ENCODE assay signal across 17 cellular contexts in the genomic region with DNA sequence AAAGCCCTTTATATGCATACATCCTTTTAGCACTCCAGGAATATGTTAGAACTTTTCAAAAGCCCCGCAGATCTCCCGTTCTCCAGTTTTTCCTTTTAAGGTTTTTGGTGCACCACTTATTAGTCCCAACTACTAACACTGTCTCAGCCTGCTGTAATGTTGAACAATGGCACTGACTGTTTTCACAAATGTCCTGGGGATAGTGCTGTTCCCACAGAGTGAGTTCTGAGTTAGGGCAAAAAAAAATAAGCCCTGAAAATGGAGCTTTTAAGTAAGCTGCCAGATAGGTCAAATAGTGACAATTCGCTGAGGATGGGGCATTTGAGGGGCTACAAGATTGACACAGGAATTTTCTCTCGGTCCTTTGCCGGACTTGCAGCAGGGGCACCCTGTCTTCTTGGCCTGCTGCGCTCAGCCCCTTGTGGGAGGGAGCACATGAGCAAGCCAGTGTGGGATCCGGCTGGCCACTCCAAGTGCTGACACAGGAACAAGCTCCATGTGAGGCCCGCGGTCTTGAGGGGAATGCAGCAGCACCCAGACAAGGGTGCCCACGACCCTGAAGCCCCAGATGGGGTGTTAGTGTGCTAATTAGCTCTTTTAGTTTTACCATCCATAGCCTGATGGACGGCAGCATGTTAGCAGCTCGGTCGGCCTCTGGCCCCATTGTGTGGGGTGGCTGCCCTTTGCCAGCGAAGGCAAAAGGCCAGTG.
DNase-seq lines count a peak whose midpoint lies in the region; TF ChIP-seq lines count a peak whose summit lies in the region.
"Had no signal": no experiment of that assay in that cellular context is flagged by ENCODE, and none has a peak within 500 bp of the region (broad histone marks: within the 10 kb centered on the region; RNA-seq: fewer than 3 reads in every experiment).

No MANE protein-coding gene starts in this region.

- peaks cover 55% of the 10 kb centered on the region for H3K4me1 Mint-ChIP-seq in endodermal cell
- H3K4me1 Mint-ChIP-seq in type B pancreatic cell (ENCODE audit: unreplicated experiment), result peaks cover 22% of the 10 kb centered on the region

- H3K4me3 ChIP-seq in HUES6 (ENCODE audit: low read depth, low read length), result no peak overlapping the region
- H3K4me3 ChIP-seq in endodermal cell (ENCODE audit: low read length), result peak overlapping the region; percentile 30
- H3K4me3 ChIP-seq: K562, thyroid gland had no signal

- peaks cover 5% of the 10 kb centered on the region; the same call in 1 of the 2 replicates for H3K36me3 ChIP-seq in HUES6 (ENCODE audit: control insufficient read depth, insufficient read depth, low read length)
- peaks cover 24% of the 10 kb centered on the region for H3K36me3 ChIP-seq in endodermal cell (ENCODE audit: control insufficient read depth, insufficient read depth, low read length)

- H3K9ac ChIP-seq in HUES6 (ENCODE audit: low read length) (peak overlapping the region; percentile 64), endodermal cell (ENCODE audit: extremely low read depth, low read length, poor library complexity, severe bottlenecking) (no peak overlapping the region)

- WGBS in endodermal cell (ENCODE audit: insufficient coverage in 1 of 2, insufficient read length in 1 of 2), 2 experiments, result 75 to 81% methylated on average over 9 to 14 of the region's 14 CpGs

- H3K27me3 ChIP-seq in HUES6 (ENCODE audit: control insufficient read depth, insufficient read depth, low read length), result no peaks in the 10 kb centered on the region
- H3K27me3 ChIP-seq in endodermal cell (ENCODE audit: control insufficient read depth, insufficient read depth, low read length, poor library complexity, severe bottlenecking), result no peaks in the 10 kb centered on the region
- no peaks in the 10 kb centered on the region for H3K27me3 ChIP-seq in layer of hippocampus (ENCODE audit: control insufficient read depth, insufficient read depth, low read length)
- H3K27me3 ChIP-seq: thyroid gland had no signal

- H3K4me3 Mint-ChIP-seq in endodermal cell (peak overlapping the region; percentile 10), type B pancreatic cell (no peak overlapping the region)
- H3K4me3 Mint-ChIP-seq: activated CD8-positive, alpha-beta T cell treated with anti-CD3 and anti-CD28 coated beads, Interleukin-2, amount 10 ng/mL, durations not matched to agents 7 days and 5 days; activated T-helper 17 cell treated with anti-CD3 and anti-CD28 coated beads, Interleukin-2, amount 50 U/mL, for 72 hours; dendritic cell treated with granulocyte-macrophage colony-stimulating factor and Interleukin-4, amounts not matched to agents 40 ng/mL and 50 ng/mL, for 4 days had no signal

- H3K9me3 Mint-ChIP-seq in endodermal cell (peaks cover 20% of the 10 kb centered on the region), type B pancreatic cell (peaks cover 13% of the 10 kb centered on the region)
- H3K9me3 Mint-ChIP-seq: activated T-helper 17 cell treated with anti-CD3 and anti-CD28 coated beads, Interleukin-2, amount 50 U/mL, for 72 hours; dendritic cell treated with granulocyte-macrophage colony-stimulating factor and Interleukin-4, amounts not matched to agents 40 ng/mL and 50 ng/mL, for 4 days had no signal

- H3K27me3 Mint-ChIP-seq in endodermal cell (ENCODE audit: insufficient read depth), result no peaks in the 10 kb centered on the region
- no peaks in the 10 kb centered on the region for H3K27me3 Mint-ChIP-seq in type B pancreatic cell
- H3K27me3 Mint-ChIP-seq: activated T-helper 17 cell treated with anti-CD3 and anti-CD28 coated beads, Interleukin-2, amount 50 U/mL, for 72 hours; dendritic cell treated with granulocyte-macrophage colony-stimulating factor and Interleukin-4, amounts not matched to agents 40 ng/mL and 50 ng/mL, for 4 days had no signal

- peak overlapping the region; percentile 94 for H3K27ac Mint-ChIP-seq in endodermal cell
- no peak overlapping the region for H3K27ac Mint-ChIP-seq in type B pancreatic cell
- H3K27ac Mint-ChIP-seq: activated CD8-positive, alpha-beta T cell treated with anti-CD3 and anti-CD28 coated beads, Interleukin-2, amount 10 ng/mL, durations not matched to agents 7 days and 5 days; activated T-helper 17 cell treated with anti-CD3 and anti-CD28 coated beads, Interleukin-2, amount 50 U/mL, for 72 hours; dendritic cell treated with granulocyte-macrophage colony-stimulating factor and Interleukin-4, amounts not matched to agents 40 ng/mL and 50 ng/mL, for 4 days had no signal

- H3K9me3 ChIP-seq in HUES6 (ENCODE audit: control insufficient read depth, insufficient read depth, low read depth, low read length) (peaks cover 8% of the 10 kb centered on the region), endodermal cell (ENCODE audit: control insufficient read depth, low read length) (peaks cover 38% of the 10 kb centered on the region)
- H3K9me3 ChIP-seq: Caco-2, thyroid gland had no signal

- peaks cover 69% of the 10 kb centered on the region for H3K4me1 ChIP-seq in HUES6 (ENCODE audit: control insufficient read depth, insufficient read depth, low read length)
- peaks cover 11% of the 10 kb centered on the region for H3K4me1 ChIP-seq in endodermal cell (ENCODE audit: control insufficient read depth, insufficient read depth, low read length)
- H3K4me1 ChIP-seq: Caco-2 had no signal

- peaks cover 27% of the 10 kb centered on the region for H3K36me3 Mint-ChIP-seq in endodermal cell (ENCODE audit: low read depth)
- peaks cover 35% of the 10 kb centered on the region for H3K36me3 Mint-ChIP-seq in type B pancreatic cell

- DNase-seq in endodermal cell (peak; percentile 76), retina (peak; percentile 21), SHP77 (lab: John Stamatoyannopoulos, UW) (no peak), iPS-NIHi7 (ENCODE audit: extremely low spot score) (no peak), type B pancreatic cell (ENCODE audit: extremely low spot score, unreplicated experiment) (no peak)
- DNase-seq in NK-92 treated with Interleukin-12 subunit alpha and Interleukin-12 subunit beta, amount 100 ng/mL, for 24 hours (lab: John Stamatoyannopoulos, UW), result no peak
- DNase-seq: activated CD8-positive, alpha-beta T cell treated with anti-CD3 and anti-CD28 coated beads, Interleukin-2, amount 10 ng/mL, durations not matched to agents 7 days and 5 days; amniotic stem cell; Caco-2; NCI-H1105; NCI-H2227 treated with DMSO at 0.1 percent for 48 hours; thyroid gland had no signal

- TF ChIP-seq CTCF in endodermal cell (conservative IDR thresholded peaks at IDR 0.05), result no peak
- no peak for TF ChIP-seq CTCF in type B pancreatic cell (conservative IDR thresholded peaks at IDR 0.05)

- H3K27ac ChIP-seq in HUES6 (ENCODE audit: low read depth, low read length) (peak overlapping the region; percentile 87), endodermal cell (ENCODE audit: low read depth, low read length) (peak overlapping the region; percentile 69), layer of hippocampus (ENCODE audit: low read depth, low read length) (peak overlapping the region; percentile 43)
- H3K27ac ChIP-seq: thyroid gland had no signal

Comparison
In these comparisons a context has a peak if more than half of its experiments do, and no peak if none do; other contexts are left out.
1. DNase-seq: peak in endodermal cell (single experiment) and retina (single experiment); none in SHP77 (0 of 2), iPS-NIHi7 (single experiment), NK-92 treated with Interleukin-12 subunit alpha and Interleukin-12 subunit beta, amount 100 ng/mL, for 24 hours (single experiment) and type B pancreatic cell (single experiment).
2. Peak in every context shown above with its lines, with median percentiles within 50 percentile points of each other: H3K27ac ChIP-seq.